In genomic region chr2:29110916-29111315, GRCh38 we compare ENCODE assay signal across 13 cellular contexts. TPM values are rescaled to one million over a fixed set of nuclear protein-coding genes. Genes with fewer than 3 reads are reported as not detected.
DNase-seq lines count a peak whose midpoint lies in the region; ATAC-seq, FAIRE-seq and TF ChIP-seq lines count a peak whose summit lies in the region.
"Had no signal": no experiment of that assay in that cellular context is flagged by ENCODE, and none has a peak within 500 bp of the region (broad histone marks: within the 10 kb centered on the region; RNA-seq: fewer than 3 reads in every experiment).

No MANE protein-coding gene starts in this region.

- no peaks in the 10 kb centered on the region for H3K36me3 Mint-ChIP-seq in brain
- H3K36me3 Mint-ChIP-seq in stimulated activated memory B cell treated with anti-CD40 and anti-IgM and Interleukin-4, amounts not matched to agents 10 μg/mL and 1 μg/mL and 100 μg/mL, for 72 hours = no peaks in the 10 kb centered on the region

- CTCF ChIA-PET in GM10248 (lab: Yijun Ruan, JAX) = interaction anchor here (1.1 kb wide), 1 partner anchor 18 kb away, joined by 3 read pairs; no protein-coding TSS in a partner anchor

- H3K27ac Mint-ChIP-seq in brain = peak overlapping the region in 3 of 5 experiments; percentile 51 to 58 (median 52)
- H3K27ac Mint-ChIP-seq in stimulated activated memory B cell treated with anti-CD40 and anti-IgM and Interleukin-4, amounts not matched to agents 10 μg/mL and 1 μg/mL and 100 μg/mL, for 72 hours = no peak overlapping the region
- H3K27ac Mint-ChIP-seq: CD8-positive, alpha-beta T cell had no signal

- peak overlapping the region in 2 of 5 experiments; percentile 1 to 44 for H3K4me3 Mint-ChIP-seq in brain
- no peak overlapping the region for H3K4me3 Mint-ChIP-seq in stimulated activated memory B cell treated with anti-CD40 and anti-IgM and Interleukin-4, amounts not matched to agents 10 μg/mL and 1 μg/mL and 100 μg/mL, for 72 hours
- H3K4me3 Mint-ChIP-seq: CD8-positive, alpha-beta T cell had no signal

- H3K27ac ChIP-seq in thyroid gland (no peak overlapping the region), tibial artery (no peak overlapping the region)
- H3K27ac ChIP-seq: adrenal gland, KMS-11, prostate gland had no signal

- H3K9me3 Mint-ChIP-seq in brain = peaks cover 0 to 3% (median 0%) of the 10 kb centered on the region in 5 experiments
- no peaks in the 10 kb centered on the region for H3K9me3 Mint-ChIP-seq in stimulated activated memory B cell treated with anti-CD40 and anti-IgM and Interleukin-4, amounts not matched to agents 10 μg/mL and 1 μg/mL and 100 μg/mL, for 72 hours
- H3K9me3 Mint-ChIP-seq: CD8-positive, alpha-beta T cell had no signal

- TF ChIP-seq POLR2A in thyroid gland (IDR thresholded peaks at IDR 0.05) = no peak

- peak; percentile 45 for ATAC-seq in HG03135 (IDR thresholded peaks at IDR 0.05; ENCODE audit: unreplicated experiment)
- no peak for ATAC-seq in stimulated activated memory B cell treated with anti-CD40 and anti-IgM and Interleukin-4, amounts not matched to agents 10 μg/mL and 1 μg/mL and 100 μg/mL, for 72 hours
- ATAC-seq: CD8-positive, alpha-beta T cell; left lobe of liver had no signal

- H3K27me3 Mint-ChIP-seq in brain = peaks cover 9% of the 10 kb centered on the region
- H3K27me3 Mint-ChIP-seq in stimulated activated memory B cell treated with anti-CD40 and anti-IgM and Interleukin-4, amounts not matched to agents 10 μg/mL and 1 μg/mL and 100 μg/mL, for 72 hours = peaks cover 11% of the 10 kb centered on the region

- POLR2A ChIA-PET in GM10248 (lab: Yijun Ruan, JAX) = no interaction called here

- peaks cover 58% of the 10 kb centered on the region for H3K4me1 Mint-ChIP-seq in brain
- H3K4me1 Mint-ChIP-seq in stimulated activated memory B cell treated with anti-CD40 and anti-IgM and Interleukin-4, amounts not matched to agents 10 μg/mL and 1 μg/mL and 100 μg/mL, for 72 hours = peaks cover 18% of the 10 kb centered on the region

- peak; percentile 73 for FAIRE-seq in GM19239 (lab: Jason Lieb, UNC)

- 87 to 100% methylated on average over 2 of the region's 2 CpGs for WGBS in thyroid gland, 2 donors

- H3K9me3 ChIP-seq in thyroid gland (no peaks in the 10 kb centered on the region), tibial artery (no peaks in the 10 kb centered on the region)
- H3K9me3 ChIP-seq: adrenal gland, prostate gland had no signal

- TF ChIP-seq CTCF in GM10248 (IDR thresholded peaks at IDR 0.05; ENCODE audit: control extremely low read depth, extremely low read depth, low read depth, missing control alignments) (no peak), brain (conservative IDR thresholded peaks at IDR 0.05) (no peak), thyroid gland (IDR thresholded peaks at IDR 0.05) (no peak), tibial artery (IDR thresholded peaks at IDR 0.05) (no peak)

- H3K4me3 ChIP-seq in thyroid gland (replicated peaks in 1 of 3) = no peak overlapping the region
- H3K4me3 ChIP-seq in tibial artery = no peak overlapping the region
- H3K4me3 ChIP-seq: adrenal gland, prostate gland had no signal

- H3K27me3 ChIP-seq in thyroid gland = no peaks in the 10 kb centered on the region
- H3K27me3 ChIP-seq in tibial artery = no peaks in the 10 kb centered on the region
- H3K27me3 ChIP-seq: adrenal gland had no signal

- intact Hi-C loops in thyroid gland (cut with DNase I) (no loop called here), tibial artery (cut with DNase I; ENCODE audit: low total_unique reads) (no loop called here)

- peak; percentile 46 for DNase-seq in GM10248 (ENCODE audit: extremely low spot score)
- peak; percentile 31 for DNase-seq in GM19239 (ENCODE audit: insufficient read length, low spot score)
- no peak for DNase-seq in thyroid gland
- no peak for DNase-seq in tibial artery
- no peak for DNase-seq in cerebellum (ENCODE audit: low spot score)
- DNase-seq: adrenal gland; CD8-positive, alpha-beta T cell had no signal

- H3K4me1 ChIP-seq in thyroid gland = peaks cover 16 to 22% of the 10 kb centered on the region in 2 donors
- peaks cover 0 to 4% (median 0%) of the 10 kb centered on the region in 4 donors for H3K4me1 ChIP-seq in tibial artery
- H3K4me1 ChIP-seq: prostate gland had no signal

- no peaks in the 10 kb centered on the region for H3K36me3 ChIP-seq in thyroid gland
- H3K36me3 ChIP-seq in tibial artery = no peaks in the 10 kb centered on the region
- H3K36me3 ChIP-seq: adrenal gland, prostate gland had no signal

RNA-seq across cellular contexts. Expression of gene CLIP4, which starts 4.3 kb away (rescaled TPM):
- polyA plus RNA-seq in brain (ENCODE audit: insufficient read depth, low read depth, low replicate concordance) = 5.4 TPM
- total RNA-seq in thyroid gland = 100 to 1,000 TPM; 148 to 398 (median 222) TPM
- 35.7 TPM for total RNA-seq in cerebellum

RNA-seq across cellular contexts. Expression of gene PCARE, which starts 36.6 kb away (rescaled TPM):
- polyA plus RNA-seq in brain (ENCODE audit: insufficient read depth, low read depth, low replicate concordance) = not detected
- total RNA-seq in thyroid gland = under 1 TPM in 1 of 4 donors, not detected in 3; 0.11 TPM
- total RNA-seq in cerebellum = 1.5 TPM
- total RNA-seq: CD8-positive, alpha-beta T cell; left lobe of liver; prostate gland had no signal

Comparison
In these comparisons a context has a peak if more than half of its experiments do, and no peak if none do; other contexts are left out.
1. DNase-seq: peak in GM10248 (single experiment) and GM19239 (single experiment); none in thyroid gland (0 of 2), tibial artery (0 of 2) and cerebellum (single experiment).